Comparison of ENCODE assay signal across 26 cellular contexts in the genomic region with DNA sequence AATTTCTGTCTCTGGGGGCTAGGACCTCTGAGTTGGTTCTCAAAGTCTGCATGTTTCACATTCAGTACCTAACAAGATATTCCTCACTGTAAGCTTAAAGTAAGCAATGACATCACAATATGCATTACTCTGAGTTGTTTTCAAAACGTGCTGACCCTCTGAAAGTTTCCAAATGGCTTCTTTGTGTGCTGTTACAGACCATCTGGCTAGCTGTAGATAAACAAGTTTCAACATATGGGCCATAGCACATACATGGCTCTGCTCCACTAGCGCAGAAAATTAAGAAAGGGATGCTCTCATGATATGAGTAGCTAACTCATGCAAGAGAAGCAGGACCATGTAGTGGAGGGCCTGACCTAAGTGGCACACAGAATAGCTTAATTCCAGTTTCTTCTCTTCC.
DNase-seq lines count a peak whose midpoint lies in the region; TF ChIP-seq lines count a peak whose summit lies in the region.
"Had no signal": no experiment of that assay in that cellular context is flagged by ENCODE, and none has a peak within 500 bp of the region (broad histone marks: within the 10 kb centered on the region; RNA-seq: fewer than 3 reads in every experiment).

No MANE protein-coding gene starts in this region.

- no peaks in the 10 kb centered on the region for H3K4me1 Mint-ChIP-seq in activated naive CD8-positive, alpha-beta T cell treated with anti-CD3 and anti-CD28 coated beads for 36 hours
- H3K4me1 Mint-ChIP-seq: CD4-positive, alpha-beta memory T cell had no signal

- TF ChIP-seq CTCF in fibroblast of pulmonary artery (IDR thresholded peaks at IDR 0.05; ENCODE audit: low read length, missing control alignments), result no peak

- H3K79me1 ChIP-seq in mesenchymal stem cell (replicated peaks; ENCODE audit: low read length, poor library complexity, severe bottlenecking), result no peaks in the 10 kb centered on the region

- H3K14ac ChIP-seq in mesenchymal stem cell (ENCODE audit: low read length in 2 of 2), result no peak overlapping the region

- no peak overlapping the region for H2BK15ac ChIP-seq in mesenchymal stem cell (ENCODE audit: low read depth, poor library complexity, severe bottlenecking)

- H2AK5ac ChIP-seq in mesenchymal stem cell (ENCODE audit: low read length, severe bottlenecking), result no peak overlapping the region

- no peaks in the 10 kb centered on the region for H3K9me3 Mint-ChIP-seq in activated naive CD8-positive, alpha-beta T cell treated with anti-CD3 and anti-CD28 coated beads for 36 hours
- H3K9me3 Mint-ChIP-seq: CD4-positive, alpha-beta memory T cell had no signal

- peak; percentile 23 for DNase-seq in HCEC 1CT
- peak; percentile 74 for DNase-seq in NCI-H2171 treated with DMSO at 0.1 percent for 48 hours (lab: John Stamatoyannopoulos, UW)
- peak; percentile 11 for DNase-seq in fibroblast of pulmonary artery (ENCODE audit: low read depth)
- peak; percentile 71 for DNase-seq in mesenchymal stem cell
- no peak for DNase-seq in glomerular visceral epithelial cell (ENCODE audit: extremely low spot score)
- no peak for DNase-seq in NCI-H2081 (lab: John Stamatoyannopoulos, UW)
- no peak for DNase-seq in activated naive CD8-positive, alpha-beta T cell treated with anti-CD3 and anti-CD28 coated beads for 36 hours
- DNase-seq: C1 segment of cervical spinal cord; CD4-positive, alpha-beta memory T cell; COR-L47; DMS79; EL; GDM1; GOT3; KBM-7; MV-4-11; NCI-H1105; NCI-H1436 treated with DMSO at 0.1 percent for 48 hours; NCI-H2029; NCI-H345; NCI-H524 treated with DMSO at 0.1 percent for 48 hours; NCI-H774; SHP77; T-helper 1 cell had no signal

- no peaks in the 10 kb centered on the region for H3K36me3 ChIP-seq in mesenchymal stem cell (ENCODE audit: control insufficient read depth in 1 of 2, insufficient read depth in 2 of 2, low read depth in 1 of 2, low read length in 2 of 2)

- H3K4me3 ChIP-seq in fibroblast of pulmonary artery (replicated peaks; ENCODE audit: low read depth, low read length) (no peak overlapping the region), mesenchymal stem cell (ENCODE audit: insufficient read depth in 1 of 2, low read depth in 1 of 2, low read length in 2 of 2) (no peak overlapping the region)
- H3K4me3 ChIP-seq: A549 had no signal

- H3K27me3 ChIP-seq in mesenchymal stem cell (ENCODE audit: control insufficient read depth in 1 of 2, insufficient read depth in 1 of 2, low read length in 2 of 2), result no peaks in the 10 kb centered on the region

- no peak overlapping the region for H2BK5ac ChIP-seq in mesenchymal stem cell (ENCODE audit: low read depth, low read length, poor library complexity, severe bottlenecking)

- no peak overlapping the region for H4K91ac ChIP-seq in mesenchymal stem cell (ENCODE audit: low read length)

- H3K4me3 Mint-ChIP-seq in activated naive CD8-positive, alpha-beta T cell treated with anti-CD3 and anti-CD28 coated beads for 36 hours, result no peak overlapping the region
- H3K4me3 Mint-ChIP-seq: CD4-positive, alpha-beta memory T cell had no signal

- H3K27ac ChIP-seq in mesenchymal stem cell (ENCODE audit: low read length, poor library complexity, severe bottlenecking), result no peak overlapping the region
- H3K27ac ChIP-seq: A549, RWPE1 had no signal

- H3K36me3 Mint-ChIP-seq in activated naive CD8-positive, alpha-beta T cell treated with anti-CD3 and anti-CD28 coated beads for 36 hours, result no peaks in the 10 kb centered on the region
- H3K36me3 Mint-ChIP-seq: CD4-positive, alpha-beta memory T cell had no signal

- no peaks in the 10 kb centered on the region for H3K9me3 ChIP-seq in mesenchymal stem cell (ENCODE audit: control insufficient read depth, low read length)
- H3K9me3 ChIP-seq: A549 had no signal

- H3K27ac Mint-ChIP-seq in activated naive CD8-positive, alpha-beta T cell treated with anti-CD3 and anti-CD28 coated beads for 36 hours, result no peak overlapping the region
- H3K27ac Mint-ChIP-seq: CD4-positive, alpha-beta memory T cell had no signal

- no peak overlapping the region for H3K4ac ChIP-seq in mesenchymal stem cell (ENCODE audit: low read depth in 1 of 2, low read length in 2 of 2)

- no peak overlapping the region for H2BK12ac ChIP-seq in mesenchymal stem cell (ENCODE audit: low read length in 2 of 2)

- H3K4me2 ChIP-seq in mesenchymal stem cell (ENCODE audit: low read length, poor library complexity, severe bottlenecking), result no peak overlapping the region
- H3K4me2 ChIP-seq: A549 had no signal

- H2BK120ac ChIP-seq in mesenchymal stem cell (ENCODE audit: low read depth, low read length), result no peak overlapping the region

- no peak overlapping the region for H2AFZ ChIP-seq in mesenchymal stem cell (ENCODE audit: low read depth, low read length)

- H3K27me3 Mint-ChIP-seq in activated naive CD8-positive, alpha-beta T cell treated with anti-CD3 and anti-CD28 coated beads for 36 hours, result peaks cover 16% of the 10 kb centered on the region

- H3K18ac ChIP-seq in mesenchymal stem cell (ENCODE audit: low read depth in 1 of 2, low read length in 2 of 2), result no peak overlapping the region

- H4K8ac ChIP-seq in mesenchymal stem cell (ENCODE audit: low read length), result no peak overlapping the region

- H3K23ac ChIP-seq in mesenchymal stem cell (ENCODE audit: low read length in 2 of 2), result no peak overlapping the region

- peaks cover 2% of the 10 kb centered on the region for H3K4me1 ChIP-seq in mesenchymal stem cell (ENCODE audit: control insufficient read depth, insufficient read depth, low read depth, low read length)
- H3K4me1 ChIP-seq: A549 had no signal

- WGBS in mesenchymal stem cell, result 32% methylated on average over 2 of the region's 2 CpGs

- H3K9ac ChIP-seq in mesenchymal stem cell (ENCODE audit: low read length), result no peak overlapping the region

Comparison
In these comparisons a context has a peak if more than half of its experiments do, and no peak if none do; other contexts are left out.
1. DNase-seq: peak in HCEC 1CT (single experiment), NCI-H2171 treated with DMSO at 0.1 percent for 48 hours (single experiment), fibroblast of pulmonary artery (single experiment) and mesenchymal stem cell (single experiment); none in glomerular visceral epithelial cell (single experiment), NCI-H2081 (0 of 2) and activated naive CD8-positive, alpha-beta T cell treated with anti-CD3 and anti-CD28 coated beads for 36 hours (single experiment).